In genomic region chr5:32158679-32158975, GRCh38 we compare ENCODE assay signal across 19 cellular contexts. TPM values are rescaled to one million over a fixed set of nuclear protein-coding genes. Genes with fewer than 3 reads are reported as not detected.
DNase-seq lines count a peak whose midpoint lies in the region; ATAC-seq, FAIRE-seq and TF ChIP-seq lines count a peak whose summit lies in the region.
"Had no signal": no experiment of that assay in that cellular context is flagged by ENCODE, and none has a peak within 500 bp of the region (broad histone marks: within the 10 kb centered on the region; RNA-seq: fewer than 3 reads in every experiment).

No MANE protein-coding gene starts in this region.

- CTCF ChIA-PET in K562 (lab: Yijun Ruan, JAX; ENCODE audit: low intra/inter-chr PET ratio) = no interaction called here

- TF ChIP-seq CTCF in left ventricle myocardium inferior (IDR thresholded peaks at IDR 0.05; ENCODE audit: borderline replicate concordance) (no peak), K562 (IDR thresholded peaks at IDR 0.05 in 2 of 3, conservative IDR thresholded peaks at IDR 0.05 in 1 of 3; ENCODE audit: insufficient read depth in 2 of 3, low read depth in 1 of 3, low read length in 3 of 3) (no peak), upper lobe of right lung (IDR thresholded peaks at IDR 0.05) (no peak), stomach (IDR thresholded peaks at IDR 0.05) (no peak), mesothelial cell of epicardium (IDR thresholded peaks at IDR 0.05; ENCODE audit: unreplicated experiment) (no peak)

- no peak overlapping the region for H4K91ac ChIP-seq in trophoblast cell (ENCODE audit: low read depth, low read length)

- no peak for FAIRE-seq in K562 (lab: Jason Lieb, UNC)
- FAIRE-seq: A204.1, D721Med, GM18507, H54 had no signal

- no peak overlapping the region for H3K4me3 Mint-ChIP-seq in mesothelial cell of epicardium
- H3K4me3 Mint-ChIP-seq: CD8-positive, alpha-beta T cell had no signal

- 84% methylated on average over 2 of the region's 2 CpGs for WGBS in K562 (ENCODE audit: insufficient coverage, low coverage, missing lambda C conversion rate)
- 100% methylated on average over 1 of the region's 2 CpGs for WGBS in trophoblast cell (ENCODE audit: extremely low coverage, insufficient coverage, insufficient read length)
- 64 to 84% (median 71%) methylated on average over 2 of the region's 2 CpGs for WGBS in stomach, 5 donors

- no peak overlapping the region for H3K14ac ChIP-seq in trophoblast cell (ENCODE audit: low read length)

- no peak overlapping the region for H3K4me3 ChIP-seq in left ventricle myocardium inferior
- no peak overlapping the region for H3K4me3 ChIP-seq in K562
- no peak overlapping the region for H3K4me3 ChIP-seq in trophoblast cell (ENCODE audit: low read depth, low read length)
- no peak overlapping the region for H3K4me3 ChIP-seq in upper lobe of right lung
- no peak overlapping the region for H3K4me3 ChIP-seq in stomach

- no peaks in the 10 kb centered on the region for H3K9me1 ChIP-seq in K562 (ENCODE audit: control insufficient read depth, insufficient read depth, low read length)

- H3K4me1 ChIP-seq in left ventricle myocardium inferior (peaks cover 68% of the 10 kb centered on the region), K562 (replicated peaks in 1 of 2; ENCODE audit: control insufficient read depth in 2 of 2, insufficient read depth in 2 of 2, low read length in 2 of 2) (peaks cover 0 to 6% of the 10 kb centered on the region in 2 experiments; a peak in 3 of 5 replicates), trophoblast cell (ENCODE audit: control insufficient read depth in 1 of 2, insufficient read depth in 2 of 2, low read length in 2 of 2) (no peaks in the 10 kb centered on the region), upper lobe of right lung (peaks cover 54% of the 10 kb centered on the region), stomach (peaks cover 18 to 80% (median 57%) of the 10 kb centered on the region in 4 donors)
- H3K4me1 ChIP-seq: BE2C had no signal

- H3K4me2 ChIP-seq in K562 (ENCODE audit: insufficient read depth, low read length) (no peak overlapping the region), trophoblast cell (ENCODE audit: low read length) (no peak overlapping the region)

- peaks cover 4% of the 10 kb centered on the region for H3K4me1 Mint-ChIP-seq in mesothelial cell of epicardium

- no peak overlapping the region for H3K27ac Mint-ChIP-seq in mesothelial cell of epicardium
- H3K27ac Mint-ChIP-seq: CD8-positive, alpha-beta T cell had no signal

- no peak overlapping the region for H4K8ac ChIP-seq in trophoblast cell (ENCODE audit: low read depth, low read length)

- no peaks in the 10 kb centered on the region for H3K79me1 ChIP-seq in trophoblast cell (ENCODE audit: low read length)

- no peak overlapping the region for H2BK5ac ChIP-seq in trophoblast cell (ENCODE audit: low read depth, low read length, poor library complexity)

- H3K9ac ChIP-seq in K562 (ENCODE audit: insufficient read depth in 1 of 2, low read depth in 2 of 2, low read length in 2 of 2) = no peak overlapping the region
- H3K9ac ChIP-seq in trophoblast cell (ENCODE audit: low read length) = no peak overlapping the region

- no peak overlapping the region for H3K23ac ChIP-seq in trophoblast cell (ENCODE audit: low read length)

- H3K9me3 Mint-ChIP-seq in mesothelial cell of epicardium = no peaks in the 10 kb centered on the region
- H3K9me3 Mint-ChIP-seq: CD8-positive, alpha-beta T cell had no signal

- H4K12ac ChIP-seq in trophoblast cell (ENCODE audit: low read depth, low read length) = no peak overlapping the region

- no peak overlapping the region for H2AK5ac ChIP-seq in trophoblast cell (ENCODE audit: low read length)

- no peaks in the 10 kb centered on the region for H3K27me3 ChIP-seq in left ventricle myocardium inferior (ENCODE audit: low read depth)
- H3K27me3 ChIP-seq in K562 (ENCODE audit: control insufficient read depth in 2 of 2, insufficient read depth in 2 of 2, low read length in 2 of 2) = no peaks in the 10 kb centered on the region
- H3K27me3 ChIP-seq in trophoblast cell (ENCODE audit: insufficient read depth, low read length) = no peaks in the 10 kb centered on the region
- no peaks in the 10 kb centered on the region for H3K27me3 ChIP-seq in upper lobe of right lung
- H3K27me3 ChIP-seq in stomach = no peaks in the 10 kb centered on the region
- H3K27me3 ChIP-seq: BE2C had no signal

- no peak overlapping the region for H2BK12ac ChIP-seq in trophoblast cell (ENCODE audit: low read length)

- TF ChIP-seq EP300 in K562 (IDR thresholded peaks at IDR 0.05; ENCODE audit: low read length) = no peak
- no peak for TF ChIP-seq EP300 in stomach (IDR thresholded peaks at IDR 0.05)

- H3K27ac ChIP-seq in left ventricle myocardium inferior (replicated peaks) (peak overlapping the region; percentile 39), K562 (ENCODE audit: extremely low read depth, low read depth, low read length) (no peak overlapping the region), trophoblast cell (ENCODE audit: low read depth, low read length) (no peak overlapping the region), upper lobe of right lung (no peak overlapping the region), stomach (peak overlapping the region in 1 of 5 donors; percentile 1)
- H3K27ac ChIP-seq: C4-2B, HL-60 had no signal

- in situ Hi-C loops in K562 (cut with MboI) = no loop called here

- H3K36me3 Mint-ChIP-seq in mesothelial cell of epicardium = peaks cover 8% of the 10 kb centered on the region

- no TSS peak for BruUV-seq in K562 (replicated peaks; lab: Mats Ljungman, UMichigan)

- H3K9me3 ChIP-seq in left ventricle myocardium inferior (replicated peaks) (no peaks in the 10 kb centered on the region), K562 (replicated peaks; ENCODE audit: control insufficient read depth, insufficient read depth, low read depth, low read length) (no peaks in the 10 kb centered on the region), trophoblast cell (ENCODE audit: insufficient read depth, low read depth, low read length) (no peaks in the 10 kb centered on the region), upper lobe of right lung (no peaks in the 10 kb centered on the region), stomach (no peaks in the 10 kb centered on the region)
- H3K9me3 ChIP-seq: BE2C had no signal

- no peak for TF ChIP-seq POLR2A in K562 (conservative IDR thresholded peaks at IDR 0.05)
- no peak for TF ChIP-seq POLR2A in stomach (IDR thresholded peaks at IDR 0.05)

- H3K36me3 ChIP-seq in left ventricle myocardium inferior (no peaks in the 10 kb centered on the region), K562 (ENCODE audit: control insufficient read depth, insufficient read depth, low read length) (peaks cover 55% of the 10 kb centered on the region; the same call in 2 of the 3 replicates), trophoblast cell (ENCODE audit: control insufficient read depth in 1 of 2, insufficient read depth in 2 of 2, low read length in 2 of 2) (peaks cover 0 to 4% of the 10 kb centered on the region in 2 experiments), upper lobe of right lung (no peaks in the 10 kb centered on the region), stomach (peaks cover 0 to 6% (median 0%) of the 10 kb centered on the region in 4 donors)
- H3K36me3 ChIP-seq: BE2C had no signal

- no peak overlapping the region for H2BK120ac ChIP-seq in trophoblast cell (ENCODE audit: insufficient read depth, low read length, poor library complexity)

- ATAC-seq in left ventricle myocardium superior = no peak
- ATAC-seq in K562 = no peak
- no peak for ATAC-seq in upper lobe of right lung
- ATAC-seq: CD8-positive, alpha-beta T cell; HCT116 had no signal

- H3K18ac ChIP-seq in trophoblast cell (ENCODE audit: low read length) = no peak overlapping the region

- intact Hi-C loops in left ventricle myocardium inferior (cut with micrococcal nuclease) (no loop called here), left ventricle myocardium superior (cut with micrococcal nuclease) (no loop called here), K562 (cut with micrococcal nuclease) (no loop called here), upper lobe of right lung (cut with DNase I) (no loop called here), stomach (cut with DNase I; ENCODE audit: low total_unique reads) (no loop called here)

- H3K79me2 ChIP-seq in K562 (ENCODE audit: control insufficient read depth, insufficient read depth, low read length) (peaks cover 92% of the 10 kb centered on the region), trophoblast cell (ENCODE audit: control insufficient read depth, insufficient read depth, low read length, poor library complexity) (peaks cover 19% of the 10 kb centered on the region)

- DNase-seq in left ventricle myocardium inferior = no peak
- no peak for DNase-seq in left ventricle myocardium superior
- DNase-seq in K562 (ENCODE audit: extremely low read depth in 1 of 4, low spot score in 3 of 4) = no peak
- DNase-seq in trophoblast cell = no peak
- DNase-seq in upper lobe of right lung = no peak
- no peak for DNase-seq in stomach
- DNase-seq in mesothelial cell of epicardium (ENCODE audit: low spot score in 2 of 2, unreplicated experiment in 2 of 2) = no peak
- DNase-seq: BE2C; CD8-positive, alpha-beta T cell; COR-L47; DMS53; GF-D8 had no signal

- H3K4ac ChIP-seq in trophoblast cell (ENCODE audit: low read depth, low read length) = peak overlapping the region; percentile 99

- H3K27me3 Mint-ChIP-seq in mesothelial cell of epicardium (ENCODE audit: low read depth) = no peaks in the 10 kb centered on the region

- POLR2A ChIA-PET in K562 (lab: Yijun Ruan, JAX) = interaction anchor here (1.0 to 6.1 kb wide), 6 partner anchors 8 to 29 kb away, joined by 3 to 51 read pairs (median 6); partner anchors contain the start of gene GOLPH3

- H2AFZ ChIP-seq in K562 (ENCODE audit: low read depth, low read length) = no peak overlapping the region
- no peak overlapping the region for H2AFZ ChIP-seq in trophoblast cell (ENCODE audit: insufficient read depth, low read length, poor library complexity)

- H4K20me1 ChIP-seq in K562 (replicated peaks; ENCODE audit: control insufficient read depth, insufficient read depth, low read length) = peaks cover 27% of the 10 kb centered on the region

- no peak for TF ChIP-seq RAD21 in K562 (CRISPR knock-in tag; conservative IDR thresholded peaks at IDR 0.05 in 1 of 2, IDR thresholded peaks at IDR 0.05 in 1 of 2)

RNA-seq across cellular contexts. Expression of gene GOLPH3, which starts 15.5 kb away (rescaled TPM):
- total RNA-seq in left ventricle myocardium inferior (42.8 TPM), left ventricle myocardium superior (41.2 TPM), K562 (2014; rRNA removed) (54.4 and 56.9 TPM in 2 replicates), K562 (2014; rRNA removed; fragmentation: Illumina TruSeq; extraction: Trizol) (60.8 and 68.2 TPM in 2 replicates), K562 (2015; rRNA removed; fragmentation: Illumina TruSeq; extraction: Trizol) (55.3 and 60.2 TPM in 2 replicates), K562 (2021) (84.9 and 94.6 TPM in 2 replicates), upper lobe of right lung (112 TPM), stomach (100 to 1,000 TPM in 2 of 5 donors, 10 to 100 TPM in 3; 47.8 to 171 (median 94.3) TPM), mesothelial cell of epicardium (66.2 to 73.7 TPM (median 68.8 TPM) in 3 replicates)
- total RNA-seq in K562 (2011; cell fraction: chromatin; rRNA removed; ENCODE audit: low replicate concordance) = 32.6 and 51.8 TPM in 2 replicates
- 35.0 and 40.7 TPM in 2 replicates for total RNA-seq in K562 (2011; cell fraction: nucleolus; rRNA removed)
- 39.6 and 50.8 TPM in 2 replicates for total RNA-seq in K562 (2011; cell fraction: nucleoplasm; rRNA removed)
- polyA plus RNA-seq in K562 (2011; rRNA removed) (49.2 and 55.1 TPM in 2 replicates), K562 (2014; fragmentation: Illumina TruSeq; extraction: Trizol) (66.4 and 73.3 TPM in 2 replicates), K562 (2014; fragmentation: Nextera tagmentation; extraction: Ambion mirVana) (10 to 100 TPM; 18.8 to 21.5 TPM), K562 (2014; rRNA removed) (43.9 and 48.7 TPM in 2 replicates), stomach (10 to 100 TPM; 38.3 to 95.6 (median 50.4) TPM)
- polyA plus RNA-seq in K562 (2011; cell fraction: cytosol; rRNA removed) = 27.6 and 37.7 TPM in 2 replicates
- polyA plus RNA-seq in K562 (2011; cell fraction: nucleus; rRNA removed) = 18.4 and 26.1 TPM in 2 replicates
- polyA plus RNA-seq in K562 (2012) = 48.8 and 61.6 TPM in 2 replicates
- polyA minus RNA-seq in K562 (2011; rRNA and poly(A)+ RNA removed) = 76.6 and 82.5 TPM in 2 replicates
- 33.6 and 42.7 TPM in 2 replicates for polyA minus RNA-seq in K562 (2011; cell fraction: cytosol; rRNA and poly(A)+ RNA removed)
- 27.1 and 40.3 TPM in 2 replicates for polyA minus RNA-seq in K562 (2011; cell fraction: nucleus; rRNA and poly(A)+ RNA removed)
- 87.4 and 93.1 TPM in 2 replicates for polyA plus RNA-seq in trophoblast cell (2013)
